13 cellular contexts compared by ENCODE assay signal in genomic region chr16:17365211-17365541, GRCh38.
A peak's percentile ranks its signal among the peaks of the same experiment; 100 is the strongest.
DNase-seq lines count a peak whose midpoint lies in the region; ATAC-seq, FAIRE-seq and TF ChIP-seq lines count a peak whose summit lies in the region.
"Had no signal": no experiment of that assay in that cellular context is flagged by ENCODE, and none has a peak within 500 bp of the region (broad histone marks: within the 10 kb centered on the region; RNA-seq: fewer than 3 reads in every experiment).

No MANE protein-coding gene starts in this region.

- peaks cover 0 to 15% of the 10 kb centered on the region in 2 donors for H3K4me1 ChIP-seq in breast epithelium
- H3K4me1 ChIP-seq in keratinocyte (ENCODE audit: control insufficient read depth, extremely low read depth, insufficient read depth, low read length) = peaks cover 15% of the 10 kb centered on the region

- peak overlapping the region; percentile 27 to 45 for H3K27ac ChIP-seq in breast epithelium
- no peak overlapping the region for H3K27ac ChIP-seq in keratinocyte (ENCODE audit: control insufficient read depth, insufficient read depth, low read length)
- H3K27ac ChIP-seq: coronary artery had no signal

- FAIRE-seq in keratinocyte (lab: Jason Lieb, UNC) = no peak

- POLR2A ChIA-PET in MCF 10A (lab: Yijun Ruan, JAX) = no interaction called here

- TF ChIP-seq CTCF in breast epithelium (IDR thresholded peaks at IDR 0.05) (no peak), MCF 10A (IDR thresholded peaks at IDR 0.05; ENCODE audit: unreplicated experiment) (no peak), keratinocyte (optimal IDR thresholded peaks at IDR 0.05 in 1 of 3, IDR thresholded peaks at IDR 0.05 in 1 of 3, conservative IDR thresholded peaks at IDR 0.05 in 1 of 3; ENCODE audit: extremely low read depth in 1 of 3, insufficient read depth in 2 of 3, low read length in 3 of 3) (no peak)

- ATAC-seq in GM21529 (IDR thresholded peaks at IDR 0.05; ENCODE audit: unreplicated experiment) = no peak
- ATAC-seq in HG03378 (IDR thresholded peaks at IDR 0.05; ENCODE audit: unreplicated experiment) = no peak

- H3K4me3 Mint-ChIP-seq in MCF 10A (ENCODE audit: unreplicated experiment) = no peak overlapping the region
- peak overlapping the region; percentile 51 for H3K4me3 Mint-ChIP-seq in activated T-helper 1 cell treated with anti-CD3 and anti-CD28 coated beads, Interleukin-12 subunit alpha, Interleukin-12 subunit beta, Interleukin-2, Interleukin-4 antibody, amounts not matched to agents 30 ng/mL and 10 ng/mL and 1 ng/mL, durations not matched to agents 14 hours and 24 hours and 36 hours
- H3K4me3 Mint-ChIP-seq: H9, memory B cell had no signal

- no peak overlapping the region for H3K9ac ChIP-seq in keratinocyte (ENCODE audit: control insufficient read depth, extremely low read depth, insufficient read depth, low read length)

- peak overlapping the region; percentile 87 for H3K4me2 ChIP-seq in keratinocyte (ENCODE audit: control insufficient read depth, extremely low read depth, insufficient read depth, low read depth, low read length)

- H3K36me3 ChIP-seq in breast epithelium (no peaks in the 10 kb centered on the region), keratinocyte (ENCODE audit: control insufficient read depth in 2 of 2, extremely low read depth in 1 of 2, insufficient read depth in 2 of 2, low read length in 2 of 2) (no peaks in the 10 kb centered on the region)

- no peak for DNase-seq in breast epithelium (ENCODE audit: low spot score in 2 of 2)
- no peak for DNase-seq in MCF 10A (ENCODE audit: unreplicated experiment)
- DNase-seq in activated T-helper 1 cell treated with anti-CD3 and anti-CD28 coated beads, Interleukin-12 subunit alpha, Interleukin-12 subunit beta, Interleukin-2, Interleukin-4 antibody, amounts not matched to agents 30 ng/mL and 10 ng/mL and 1 ng/mL, durations not matched to agents 14 hours and 24 hours and 36 hours (ENCODE audit: low spot score) = no peak
- no peak for DNase-seq in keratinocyte (ENCODE audit: low read depth, low spot score)
- no peak for DNase-seq in DMS79 (lab: John Stamatoyannopoulos, UW)
- no peak for DNase-seq in stimulated activated naive CD4-positive, alpha-beta T cell treated with Interleukin-2 at 50 U/mL for 16 hours (lab: John Stamatoyannopoulos, UW)
- DNase-seq: activated CD4-positive, alpha-beta T cell treated with anti-CD3 and anti-CD28 coated beads for 48 hours; H9; posterior cingulate gyrus had no signal

- no peaks in the 10 kb centered on the region for H3K9me3 ChIP-seq in breast epithelium
- H3K9me3 ChIP-seq in keratinocyte (ENCODE audit: control insufficient read depth, low read depth, low read length) = no peaks in the 10 kb centered on the region

- BruUV-seq in MCF 10A (replicated peaks; lab: Mats Ljungman, UMichigan) = no TSS peak

- no peaks in the 10 kb centered on the region for H3K36me3 Mint-ChIP-seq in MCF 10A (ENCODE audit: insufficient read depth, unreplicated experiment)
- peaks cover 21% of the 10 kb centered on the region for H3K36me3 Mint-ChIP-seq in activated T-helper 1 cell treated with anti-CD3 and anti-CD28 coated beads, Interleukin-12 subunit alpha, Interleukin-12 subunit beta, Interleukin-2, Interleukin-4 antibody, amounts not matched to agents 30 ng/mL and 10 ng/mL and 1 ng/mL, durations not matched to agents 14 hours and 24 hours and 36 hours (ENCODE audit: low read depth)

- H2AFZ ChIP-seq in keratinocyte (ENCODE audit: control insufficient read depth, low read length) = no peak overlapping the region

- no peaks in the 10 kb centered on the region for H4K20me1 ChIP-seq in keratinocyte (ENCODE audit: control insufficient read depth, extremely low read depth, insufficient read depth, low read length)

- H3K4me3 ChIP-seq in breast epithelium (no peak overlapping the region), keratinocyte (ENCODE audit: control insufficient read depth in 2 of 3, extremely low read depth in 1 of 3, insufficient read depth in 2 of 3, low read depth in 1 of 3, low read length in 3 of 3) (no peak overlapping the region)

- dilution Hi-C loops in keratinocyte (cut with MboI; ENCODE audit: extremely low pct_ligation_motif_present, low sequenced_read_pairs) = no loop called here

- H3K9me1 ChIP-seq in keratinocyte (ENCODE audit: control insufficient read depth, extremely low read depth, insufficient read depth, low read length) = no peaks in the 10 kb centered on the region

- H3K79me2 ChIP-seq in keratinocyte (ENCODE audit: control insufficient read depth, insufficient read depth, low read length) = no peaks in the 10 kb centered on the region

- H3K9me3 Mint-ChIP-seq in MCF 10A (ENCODE audit: unreplicated experiment) = peaks cover 13% of the 10 kb centered on the region
- H3K9me3 Mint-ChIP-seq in activated T-helper 1 cell treated with anti-CD3 and anti-CD28 coated beads, Interleukin-12 subunit alpha, Interleukin-12 subunit beta, Interleukin-2, Interleukin-4 antibody, amounts not matched to agents 30 ng/mL and 10 ng/mL and 1 ng/mL, durations not matched to agents 14 hours and 24 hours and 36 hours = peaks cover 3% of the 10 kb centered on the region
- H3K9me3 Mint-ChIP-seq: H9 had no signal

- CTCF ChIA-PET in MCF 10A (lab: Yijun Ruan, JAX) = no interaction called here

- H3K27ac Mint-ChIP-seq in MCF 10A (ENCODE audit: low read depth, unreplicated experiment) = no peak overlapping the region
- peak overlapping the region; percentile 59 for H3K27ac Mint-ChIP-seq in activated T-helper 1 cell treated with anti-CD3 and anti-CD28 coated beads, Interleukin-12 subunit alpha, Interleukin-12 subunit beta, Interleukin-2, Interleukin-4 antibody, amounts not matched to agents 30 ng/mL and 10 ng/mL and 1 ng/mL, durations not matched to agents 14 hours and 24 hours and 36 hours
- H3K27ac Mint-ChIP-seq: H9 had no signal

- intact Hi-C loops in breast epithelium (cut with DNase I; ENCODE audit: low total_unique reads) (no loop called here), MCF 10A (cut with micrococcal nuclease) (no loop called here)
- intact Hi-C loops in activated T-helper 1 cell treated with anti-CD3 and anti-CD28 coated beads, Interleukin-12 subunit alpha, Interleukin-12 subunit beta, Interleukin-2, Interleukin-4 antibody, amounts not matched to agents 30 ng/mL and 10 ng/mL and 1 ng/mL, durations not matched to agents 14 hours and 24 hours and 36 hours (cut with micrococcal nuclease) = no loop called here

- TF ChIP-seq POLR2A in breast epithelium (IDR thresholded peaks at IDR 0.05) = no peak

- H3K27me3 Mint-ChIP-seq in MCF 10A (ENCODE audit: insufficient read depth, unreplicated experiment) = no peaks in the 10 kb centered on the region
- H3K27me3 Mint-ChIP-seq in activated T-helper 1 cell treated with anti-CD3 and anti-CD28 coated beads, Interleukin-12 subunit alpha, Interleukin-12 subunit beta, Interleukin-2, Interleukin-4 antibody, amounts not matched to agents 30 ng/mL and 10 ng/mL and 1 ng/mL, durations not matched to agents 14 hours and 24 hours and 36 hours (ENCODE audit: insufficient read depth) = no peaks in the 10 kb centered on the region
- H3K27me3 Mint-ChIP-seq: memory B cell had no signal

- no peaks in the 10 kb centered on the region for H3K4me1 Mint-ChIP-seq in MCF 10A (ENCODE audit: insufficient read depth, unreplicated experiment)
- peaks cover 97% of the 10 kb centered on the region for H3K4me1 Mint-ChIP-seq in activated T-helper 1 cell treated with anti-CD3 and anti-CD28 coated beads, Interleukin-12 subunit alpha, Interleukin-12 subunit beta, Interleukin-2, Interleukin-4 antibody, amounts not matched to agents 30 ng/mL and 10 ng/mL and 1 ng/mL, durations not matched to agents 14 hours and 24 hours and 36 hours (ENCODE audit: low read depth)

- H3K27me3 ChIP-seq in breast epithelium (no peaks in the 10 kb centered on the region), keratinocyte (ENCODE audit: control insufficient read depth, extremely low read depth, insufficient read depth, low read length) (no peaks in the 10 kb centered on the region)
